In genomic region chr10:23081156-23081833, GRCh38 we compare ENCODE assay signal across 13 cellular contexts. TPM values are rescaled to one million over a fixed set of nuclear protein-coding genes. Genes with fewer than 3 reads are reported as not detected.
DNase-seq lines count a peak whose midpoint lies in the region; ATAC-seq, FAIRE-seq and TF ChIP-seq lines count a peak whose summit lies in the region.
"Had no signal": no experiment of that assay in that cellular context is flagged by ENCODE, and none has a peak within 500 bp of the region (broad histone marks: within the 10 kb centered on the region; RNA-seq: fewer than 3 reads in every experiment).

No MANE protein-coding gene starts in this region.

- DNase-seq in RPMI7951 (ENCODE audit: low read depth) (peak; percentile 37), fibroblast of mammary gland (ENCODE audit: low read depth) (peak; percentile 22), pancreas (no peak), D721Med (ENCODE audit: insufficient read length, low spot score) (no peak), SIG-M5 (lab: John Stamatoyannopoulos, UW) (no peak), tibial nerve (ENCODE audit: low spot score in 2 of 2) (no peak)
- DNase-seq: activated CD4-positive, alpha-beta T cell treated with anti-CD3 and anti-CD28 coated beads, Interleukin-2, amount 10 ng/mL, durations not matched to agents 7 days and 5 days; glutamatergic neuron; natural killer cell; NCI-H2227 treated with DMSO at 0.1 percent for 48 hours; PC-9 had no signal

- TF ChIP-seq CTCF in HEK293 (tag by site-specific recombination; IDR thresholded peaks at IDR 0.05) (no peak), fibroblast of mammary gland (conservative IDR thresholded peaks at IDR 0.05; ENCODE audit: control insufficient read depth, insufficient read depth, low read depth, low read length) (no peak), pancreas (IDR thresholded peaks at IDR 0.05) (no peak), D721Med (IDR thresholded peaks at IDR 0.05; ENCODE audit: insufficient read depth, missing control alignments) (no peak), tibial nerve (IDR thresholded peaks at IDR 0.05) (no peak)

- peaks cover 3% of the 10 kb centered on the region; the same call in 1 of the 2 replicates for H3K4me1 ChIP-seq in HEK293 (ENCODE audit: control insufficient read depth, insufficient read depth, low read length)
- H3K4me1 ChIP-seq in pancreas: no peaks in the 10 kb centered on the region
- H3K4me1 ChIP-seq in tibial nerve: no peaks in the 10 kb centered on the region

- WGBS in pancreas, 2 donors: 9 to 15% methylated on average over 8 of the region's 8 CpGs
- WGBS in tibial nerve, 2 donors: 45 to 46% methylated on average over 8 of the region's 8 CpGs

- intact Hi-C loops in pancreas (cut with DNase I): no loop called here

- H3K4me3 ChIP-seq in HEK293 (ENCODE audit: low read depth, low read length) (no peak overlapping the region), fibroblast of mammary gland (ENCODE audit: control insufficient read depth, low read depth, low read length) (no peak overlapping the region), pancreas (no peak overlapping the region), tibial nerve (no peak overlapping the region)
- H3K4me3 ChIP-seq: PC-9 had no signal

- TF ChIP-seq EP300 in tibial nerve (IDR thresholded peaks at IDR 0.05): no peak

- POLR2A ChIA-PET in HEK293 (lab: Yijun Ruan, JAX): no interaction called here

- H3K9me3 ChIP-seq in HEK293 (ENCODE audit: control insufficient read depth, insufficient read depth, low read depth, low read length) (no peaks in the 10 kb centered on the region), pancreas (no peaks in the 10 kb centered on the region), tibial nerve (no peaks in the 10 kb centered on the region)

- ATAC-seq in pancreas: peak; percentile 60 to 84 (median 72)
- ATAC-seq in HG02981 (IDR thresholded peaks at IDR 0.05; ENCODE audit: unreplicated experiment): no peak
- ATAC-seq: natural killer cell had no signal

- no peaks in the 10 kb centered on the region for H3K27me3 ChIP-seq in pancreas
- peaks cover 0 to 34% of the 10 kb centered on the region in 2 donors for H3K27me3 ChIP-seq in tibial nerve

- H3K27ac ChIP-seq in HEK293 (ENCODE audit: extremely low read depth, low read depth, low read length): no peak overlapping the region
- H3K27ac ChIP-seq in pancreas: no peak overlapping the region
- H3K27ac ChIP-seq in tibial nerve: no peak overlapping the region
- H3K27ac ChIP-seq: PC-9 had no signal

- H3K36me3 ChIP-seq in HEK293 (ENCODE audit: control insufficient read depth in 2 of 2, insufficient read depth in 1 of 2, low read length in 2 of 2): no peaks in the 10 kb centered on the region
- H3K36me3 ChIP-seq in pancreas: no peaks in the 10 kb centered on the region
- no peaks in the 10 kb centered on the region for H3K36me3 ChIP-seq in tibial nerve

- no peak for TF ChIP-seq POLR2A in tibial nerve (IDR thresholded peaks at IDR 0.05)

- FAIRE-seq in pancreas (lab: Jason Lieb, UNC): no peak
- no peak for FAIRE-seq in D721Med (lab: Jason Lieb, UNC)

- CTCF ChIA-PET in HEK293 (lab: Yijun Ruan, JAX): interaction anchor here (1.6 kb wide), 1 partner anchor 9 kb away, joined by 3 read pairs; no protein-coding TSS in a partner anchor

TF ChIP-seq in HEK293, 187 proteins besides CTCF, POLR2A, EP300 and RAD21 (continues in another document):
- TF ChIP-seq TSHZ1 (tag by site-specific recombination; IDR thresholded peaks at IDR 0.05; ENCODE audit: borderline replicate concordance) (no peak), WT1 (tag by site-specific recombination; IDR thresholded peaks at IDR 0.05) (peak; percentile 12; the same call in 1 of the 2 replicates), ZNF366 (tag by site-specific recombination; conservative IDR thresholded peaks at IDR 0.05) (no peak), GLIS1 (tag by site-specific recombination; IDR thresholded peaks at IDR 0.05) (0 out of 2 replicates have a peak, but pooled peaks have one; percentile 16), REST (tag by site-specific recombination; IDR thresholded peaks at IDR 0.05) (peak; percentile 36; the same call in 1 of the 2 replicates), ZNF639 (tag by site-specific recombination; IDR thresholded peaks at IDR 0.05) (no peak), INSM2 (tag by site-specific recombination; IDR thresholded peaks at IDR 0.05) (no peak), ZNF580 (tag by site-specific recombination; IDR thresholded peaks at IDR 0.05) (no peak), ZNF223 (tag by site-specific recombination; IDR thresholded peaks at IDR 0.05) (no peak), ZNF510 (tag by site-specific recombination; IDR thresholded peaks at IDR 0.05; ENCODE audit: insufficient replicate concordance) (no peak)

RNA-seq across cellular contexts. Expression of gene MSRB2, which starts 14.1 kb away (rescaled TPM):
- 25.1 and 31.0 TPM in 2 replicates for total RNA-seq in RPMI7951 (2014; rRNA removed; shearing (Covaris generic))
- 10 to 100 TPM in 1 of 6 donors, 1 to 10 TPM in 5; 2.4 to 12.4 (median 4.7) TPM for total RNA-seq in pancreas
- polyA plus RNA-seq in pancreas: 10 to 100 TPM; 12.3 to 14.3 TPM
- 10 to 100 TPM; 12.5 to 19.3 (median 16.0) TPM for total RNA-seq in tibial nerve

Comparison
In these comparisons a context has a peak if more than half of its experiments do, and no peak if none do; other contexts are left out.
1. DNase-seq: peak in RPMI7951 (single experiment) and fibroblast of mammary gland (single experiment); none in pancreas (0 of 6), D721Med (single experiment), SIG-M5 (single experiment) and tibial nerve (0 of 2).